ENCODE assay signal across 1 cellular context in genomic region chr4:89303989-89304388, GRCh38.
TF ChIP-seq lines count a peak whose summit lies in the region.

No MANE protein-coding gene starts in this region.

TF ChIP-seq in SK-N-SH, 30 proteins besides CTCF, POLR2A, EP300 and RAD21 (continued from another document):
- no peak for TF ChIP-seq REST (IDR thresholded peaks at IDR 0.05; ENCODE audit: low read depth, low read length)
- no peak for TF ChIP-seq YY1 (IDR thresholded peaks at IDR 0.05; ENCODE audit: low read depth)
- TF ChIP-seq RXRA (IDR thresholded peaks at IDR 0.05; ENCODE audit: borderline replicate concordance, low read depth) = no peak
- no peak for TF ChIP-seq NFIC (IDR thresholded peaks at IDR 0.05; ENCODE audit: borderline replicate concordance)
- TF ChIP-seq SIN3A (IDR thresholded peaks at IDR 0.05; ENCODE audit: borderline replicate concordance, low read depth, low read length) = no peak
- no peak for TF ChIP-seq MAX (IDR thresholded peaks at IDR 0.05; ENCODE audit: low read depth)
